ENCODE assay signal across 16 cellular contexts in genomic region chr11:71129624-71130023, GRCh38.
DNase-seq lines count a peak whose midpoint lies in the region; ATAC-seq, FAIRE-seq and TF ChIP-seq lines count a peak whose summit lies in the region.
"Had no signal": no experiment of that assay in that cellular context is flagged by ENCODE, and none has a peak within 500 bp of the region (broad histone marks: within the 10 kb centered on the region; RNA-seq: fewer than 3 reads in every experiment).

No MANE protein-coding gene starts in this region.

- no peaks in the 10 kb centered on the region for H3K36me3 Mint-ChIP-seq in stimulated activated naive B cell treated with anti-CD40 and anti-IgM and Interleukin-4, amounts not matched to agents 10 μg/mL and 1 μg/mL and 100 μg/mL, for 72 hours

- no peak overlapping the region for H2AFZ ChIP-seq in osteoblast (ENCODE audit: low read length)
- H2AFZ ChIP-seq: PC-9 had no signal

- 86 to 96% (median 90%) methylated on average over 5 of the region's 5 CpGs for WGBS in small intestine, 3 donors

- H3K36me3 ChIP-seq in osteoblast (ENCODE audit: insufficient read depth, low read length) (no peaks in the 10 kb centered on the region), small intestine (ENCODE audit: control insufficient read depth in 2 of 2, insufficient read depth in 2 of 2, low read length in 2 of 2) (no peaks in the 10 kb centered on the region)
- H3K36me3 ChIP-seq: BLaER1, ovary, transverse colon had no signal

- H3K4me2 ChIP-seq in osteoblast (ENCODE audit: insufficient read depth, low read length), result no peak overlapping the region
- H3K4me2 ChIP-seq: BLaER1, PC-9 had no signal

- peaks cover 9% of the 10 kb centered on the region for H3K27me3 ChIP-seq in osteoblast (ENCODE audit: insufficient read depth, low read length)
- H3K27me3 ChIP-seq in small intestine (ENCODE audit: control insufficient read depth in 2 of 2, insufficient read depth in 2 of 2, low read length in 2 of 2), result no peaks in the 10 kb centered on the region
- H3K27me3 ChIP-seq: BLaER1, ovary, transverse colon had no signal

- H3K9me3 ChIP-seq in osteoblast (ENCODE audit: low read depth, low read length), result no peaks in the 10 kb centered on the region
- no peaks in the 10 kb centered on the region for H3K9me3 ChIP-seq in small intestine (ENCODE audit: control insufficient read depth, low read depth)
- H3K9me3 ChIP-seq: BLaER1, ovary, transverse colon had no signal

- no peaks in the 10 kb centered on the region for H3K79me2 ChIP-seq in osteoblast (ENCODE audit: insufficient read depth, low read length)

- DNase-seq in DMS53 (lab: John Stamatoyannopoulos, UW) (peak; percentile 92), amniotic epithelial cell (ENCODE audit: low read depth) (peak; percentile 8), osteoblast (ENCODE audit: insufficient read length, low spot score, missing footprints) (peak; percentile 96), DMS153 treated with DMSO at 0.1 percent for 48 hours (lab: John Stamatoyannopoulos, UW; ENCODE audit: unreplicated experiment) (no peak), germinal center (ENCODE audit: low spot score) (no peak), small intestine (no peak)
- DNase-seq in Jurkat, Clone E6-1 (ENCODE audit: low read depth, low spot score), result peak; percentile 22
- no peak for DNase-seq in stimulated activated naive B cell treated with anti-CD40 and anti-IgM and Interleukin-4, amounts not matched to agents 10 μg/mL and 1 μg/mL and 100 μg/mL, for 72 hours
- DNase-seq: activated CD4-positive, alpha-beta T cell treated with anti-CD3 and anti-CD28 coated beads, Interleukin-2, amount 10 ng/mL, durations not matched to agents 7 days and 5 days; activated T-cell treated with anti-CD3 and anti-CD28 coated beads, Interleukin-2, amount 50 U/mL, for 4 hours; amniotic stem cell; ovary; transverse colon had no signal

- ATAC-seq in stimulated activated naive B cell treated with anti-CD40 and anti-IgM and Interleukin-4, amounts not matched to agents 10 μg/mL and 1 μg/mL and 100 μg/mL, for 72 hours (replicated peaks), result no peak
- ATAC-seq: activated T-cell treated with anti-CD3 and anti-CD28 coated beads, Interleukin-2, amount 50 U/mL, for 4 hours had no signal

- H3K9me3 Mint-ChIP-seq in stimulated activated naive B cell treated with anti-CD40 and anti-IgM and Interleukin-4, amounts not matched to agents 10 μg/mL and 1 μg/mL and 100 μg/mL, for 72 hours, result no peaks in the 10 kb centered on the region
- H3K9me3 Mint-ChIP-seq: activated CD4-positive, alpha-beta T cell treated with anti-CD3 and anti-CD28 coated beads, Interleukin-2, amount 10 ng/mL, durations not matched to agents 7 days and 5 days; dendritic cell treated with granulocyte-macrophage colony-stimulating factor and Interleukin-4, amounts not matched to agents 40 ng/mL and 50 ng/mL, for 4 days had no signal

- no peak for TF ChIP-seq CTCF in osteoblast (IDR thresholded peaks at IDR 0.05; ENCODE audit: extremely low read depth, low read depth, low read length)

- peaks cover 16 to 25% of the 10 kb centered on the region in 2 donors for H3K27me3 Mint-ChIP-seq in stimulated activated naive B cell treated with anti-CD40 and anti-IgM and Interleukin-4, amounts not matched to agents 10 μg/mL and 1 μg/mL and 100 μg/mL, for 72 hours
- H3K27me3 Mint-ChIP-seq: activated CD4-positive, alpha-beta T cell treated with anti-CD3 and anti-CD28 coated beads, Interleukin-2, amount 10 ng/mL, durations not matched to agents 7 days and 5 days; dendritic cell treated with granulocyte-macrophage colony-stimulating factor and Interleukin-4, amounts not matched to agents 40 ng/mL and 50 ng/mL, for 4 days had no signal

- H3K4me3 ChIP-seq in Jurkat, Clone E6-1 (ENCODE audit: low read length), result no peak overlapping the region
- H3K4me3 ChIP-seq in osteoblast (ENCODE audit: insufficient read depth, low read length), result no peak overlapping the region
- H3K4me3 ChIP-seq in small intestine (ENCODE audit: low read depth in 1 of 2, low read length in 2 of 2), result no peak overlapping the region
- H3K4me3 ChIP-seq: BLaER1, ovary, PC-9, transverse colon had no signal

- FAIRE-seq in small intestine (lab: Jason Lieb, UNC), result no peak

- peaks cover 0 to 2% of the 10 kb centered on the region in 2 donors for H3K4me1 Mint-ChIP-seq in stimulated activated naive B cell treated with anti-CD40 and anti-IgM and Interleukin-4, amounts not matched to agents 10 μg/mL and 1 μg/mL and 100 μg/mL, for 72 hours
- H3K4me1 Mint-ChIP-seq: activated CD4-positive, alpha-beta T cell treated with anti-CD3 and anti-CD28 coated beads, Interleukin-2, amount 10 ng/mL, durations not matched to agents 7 days and 5 days had no signal

- H3K27ac ChIP-seq in osteoblast (ENCODE audit: low read depth, low read length) (no peak overlapping the region), small intestine (ENCODE audit: low read depth in 1 of 2, low read length in 1 of 2) (no peak overlapping the region)
- H3K27ac ChIP-seq: BLaER1, ovary, PC-9, transverse colon had no signal

- no peaks in the 10 kb centered on the region for H4K20me1 ChIP-seq in osteoblast (ENCODE audit: insufficient read depth, low read length)
- H4K20me1 ChIP-seq: BLaER1 had no signal

- peaks cover 6% of the 10 kb centered on the region for H3K4me1 ChIP-seq in osteoblast (ENCODE audit: insufficient read depth, low read length)
- H3K4me1 ChIP-seq in small intestine (ENCODE audit: control insufficient read depth in 2 of 2, insufficient read depth in 1 of 2, low read depth in 1 of 2, low read length in 1 of 2), result no peaks in the 10 kb centered on the region
- H3K4me1 ChIP-seq: transverse colon had no signal

- H3K4me3 Mint-ChIP-seq in stimulated activated naive B cell treated with anti-CD40 and anti-IgM and Interleukin-4, amounts not matched to agents 10 μg/mL and 1 μg/mL and 100 μg/mL, for 72 hours, result no peak overlapping the region
- H3K4me3 Mint-ChIP-seq: activated CD4-positive, alpha-beta T cell treated with anti-CD3 and anti-CD28 coated beads, Interleukin-2, amount 10 ng/mL, durations not matched to agents 7 days and 5 days; activated T-cell treated with anti-CD3 and anti-CD28 coated beads, Interleukin-2, amount 50 U/mL, for 4 hours; dendritic cell treated with granulocyte-macrophage colony-stimulating factor and Interleukin-4, amounts not matched to agents 40 ng/mL and 50 ng/mL, for 4 days had no signal

- no peak overlapping the region for H3K27ac Mint-ChIP-seq in stimulated activated naive B cell treated with anti-CD40 and anti-IgM and Interleukin-4, amounts not matched to agents 10 μg/mL and 1 μg/mL and 100 μg/mL, for 72 hours
- H3K27ac Mint-ChIP-seq: activated CD4-positive, alpha-beta T cell treated with anti-CD3 and anti-CD28 coated beads, Interleukin-2, amount 10 ng/mL, durations not matched to agents 7 days and 5 days; dendritic cell treated with granulocyte-macrophage colony-stimulating factor and Interleukin-4, amounts not matched to agents 40 ng/mL and 50 ng/mL, for 4 days had no signal

Comparison
In these comparisons a context has a peak if more than half of its experiments do, and no peak if none do; other contexts are left out.
1. DNase-seq: peak in DMS53 (single experiment), Jurkat, Clone E6-1 (single experiment), amniotic epithelial cell (single experiment) and osteoblast (single experiment); none in DMS153 treated with DMSO at 0.1 percent for 48 hours (single experiment), stimulated activated naive B cell treated with anti-CD40 and anti-IgM and Interleukin-4, amounts not matched to agents 10 μg/mL and 1 μg/mL and 100 μg/mL, for 72 hours (single experiment), germinal center (single experiment) and small intestine (single experiment).